ENCODE assay signal across 17 cellular contexts in the genomic region with DNA sequence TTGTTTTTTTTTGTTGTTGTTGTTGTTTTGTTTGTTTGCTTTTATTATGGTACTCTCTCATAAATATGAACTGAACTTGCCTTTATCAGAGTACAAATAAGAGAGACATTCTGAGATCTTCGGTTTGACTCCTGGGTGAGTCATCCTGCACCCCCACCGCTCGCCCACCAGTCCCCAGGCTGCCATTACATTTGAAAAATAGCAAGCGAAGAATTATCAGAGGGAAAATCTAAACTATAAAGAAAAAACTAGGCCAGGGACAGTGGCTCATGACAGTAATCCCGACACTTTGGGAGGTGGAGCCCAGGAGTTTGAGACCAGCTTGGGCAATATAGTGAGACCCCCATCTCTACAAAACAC.
DNase-seq lines count a peak whose midpoint lies in the region; ATAC-seq and TF ChIP-seq lines count a peak whose summit lies in the region.
"Had no signal": no experiment of that assay in that cellular context is flagged by ENCODE, and none has a peak within 500 bp of the region (broad histone marks: within the 10 kb centered on the region; RNA-seq: fewer than 3 reads in every experiment).

No MANE protein-coding gene starts in this region.

- H3K27me3 ChIP-seq in smooth muscle cell (ENCODE audit: low read depth) = no peaks in the 10 kb centered on the region
- no peaks in the 10 kb centered on the region; the same call in 1 of the 2 replicates for H3K27me3 ChIP-seq in SK-N-SH (ENCODE audit: insufficient read depth)
- H3K27me3 ChIP-seq: adrenal gland, heart left ventricle, tibial nerve had no signal

- TF ChIP-seq CTCF in smooth muscle cell (IDR thresholded peaks at IDR 0.05; ENCODE audit: borderline replicate concordance, insufficient read depth, poor library complexity, severe bottlenecking) (no peak), SK-N-SH (IDR thresholded peaks at IDR 0.05) (no peak)

- H4K20me1 ChIP-seq in smooth muscle cell (ENCODE audit: low read depth) (no peaks in the 10 kb centered on the region), SK-N-SH (ENCODE audit: insufficient read depth) (no peaks in the 10 kb centered on the region)

- peaks cover 4% of the 10 kb centered on the region for H3K36me3 Mint-ChIP-seq in memory B cell

- POLR2A ChIA-PET in SK-N-SH (lab: Yijun Ruan, JAX) = no interaction called here

- H3K4me1 ChIP-seq in smooth muscle cell (ENCODE audit: low read depth) (no peaks in the 10 kb centered on the region), SK-N-SH (ENCODE audit: control insufficient read depth in 1 of 2, insufficient read depth in 2 of 2, low read depth in 1 of 2, low read length in 1 of 2) (peaks cover 0 to 4% of the 10 kb centered on the region in 2 experiments; a peak in 2 of 4 replicates)

- no peaks in the 10 kb centered on the region for H3K27me3 Mint-ChIP-seq in memory B cell

- H3F3A ChIP-seq in smooth muscle cell (ENCODE audit: low read depth) = no peaks in the 10 kb centered on the region
- no peaks in the 10 kb centered on the region for H3F3A ChIP-seq in SK-N-SH (replicated peaks; ENCODE audit: insufficient read depth)

- CTCF ChIA-PET in SK-N-SH (lab: Yijun Ruan, JAX) = no interaction called here

- no peak for TF ChIP-seq RAD21 in SK-N-SH (IDR thresholded peaks at IDR 0.05; ENCODE audit: low read length)

- H3K9me2 ChIP-seq in SK-N-SH = no peaks in the 10 kb centered on the region

- peaks cover 52% of the 10 kb centered on the region for H3K4me1 Mint-ChIP-seq in memory B cell

- TF ChIP-seq EP300 in SK-N-SH (IDR thresholded peaks at IDR 0.05; ENCODE audit: borderline replicate concordance in 1 of 2, low read depth in 1 of 2, low read length in 1 of 2) = no peak

- H3K79me2 ChIP-seq in smooth muscle cell (ENCODE audit: low read depth) (no peaks in the 10 kb centered on the region), SK-N-SH (ENCODE audit: insufficient read depth) (no peaks in the 10 kb centered on the region)

- ATAC-seq in activated CD4-positive, CD25-positive, alpha-beta regulatory T cell treated with anti-CD3 and anti-CD28 coated beads, Interleukin-2, amount 50 U/mL, for 24 hours = peak; percentile 63 to 82
- no peak for ATAC-seq in memory B cell (ENCODE audit: low read depth)
- ATAC-seq in HG02981 (IDR thresholded peaks at IDR 0.05; ENCODE audit: unreplicated experiment) = no peak
- ATAC-seq: heart left ventricle had no signal

- H3K4me3 ChIP-seq in smooth muscle cell = no peak overlapping the region
- no peak overlapping the region for H3K4me3 ChIP-seq in SK-N-SH (ENCODE audit: low read depth in 2 of 2, low read length in 1 of 2)
- H3K4me3 ChIP-seq: adrenal gland, heart left ventricle, tibial nerve had no signal

- H3K36me3 ChIP-seq in smooth muscle cell (ENCODE audit: low read depth) (no peaks in the 10 kb centered on the region), SK-N-SH (replicated peaks in 1 of 2; ENCODE audit: control insufficient read depth in 1 of 2, insufficient read depth in 2 of 2, low read length in 1 of 2) (no peaks in the 10 kb centered on the region)
- H3K36me3 ChIP-seq: adrenal gland, heart left ventricle, tibial nerve had no signal

- H3K4me2 ChIP-seq in smooth muscle cell = no peak overlapping the region
- H3K4me2 ChIP-seq in SK-N-SH = no peak overlapping the region

- H3K27ac Mint-ChIP-seq in memory B cell = peak overlapping the region; percentile 89
- H3K27ac Mint-ChIP-seq: H9 had no signal

- DNase-seq in activated CD4-positive, CD25-positive, alpha-beta regulatory T cell treated with anti-CD3 and anti-CD28 coated beads, Interleukin-2, amount 50 U/mL, for 72 hours = no peak
- DNase-seq in activated T-cell treated with anti-CD3 and anti-CD28 coated beads for 4 hours (peak; percentile 29), memory B cell (ENCODE audit: low spot score in 2 of 2) (no peak), smooth muscle cell (lab: John Stamatoyannopoulos, UW; ENCODE audit: unreplicated experiment) (no peak), SK-N-SH (no peak)
- DNase-seq in stimulated activated CD8-positive, alpha-beta memory T cell treated with anti-CD3 and anti-CD28 coated beads, Interleukin-4, amount 100 ng/mL, for 24 hours (ENCODE audit: low read depth) = peak; percentile 34
- DNase-seq: 8988T, adrenal gland, H9, heart left ventricle, left cardiac atrium, NCI-H187, NCI-H69 had no signal

- H3K9me3 ChIP-seq in smooth muscle cell (replicated peaks; ENCODE audit: low read depth) (no peaks in the 10 kb centered on the region), SK-N-SH (no peaks in the 10 kb centered on the region)
- H3K9me3 ChIP-seq: adrenal gland, heart left ventricle, tibial nerve had no signal

- no peaks in the 10 kb centered on the region for H3K9me3 Mint-ChIP-seq in memory B cell
- H3K9me3 Mint-ChIP-seq: H9 had no signal

- 70% methylated on average over 5 of the region's 5 CpGs for WGBS in smooth muscle cell (ENCODE audit: low lambda C conversion rate)
- WGBS in SK-N-SH (ENCODE audit: low lambda C conversion rate) = 66% methylated on average over 5 of the region's 5 CpGs

- no peak overlapping the region for H3K27ac ChIP-seq in smooth muscle cell (ENCODE audit: low read depth)
- H3K27ac ChIP-seq in SK-N-SH (ENCODE audit: low read depth in 2 of 2, low read length in 1 of 2) = no peak overlapping the region
- H3K27ac ChIP-seq: adrenal gland, HL-60, tibial nerve had no signal

- no peak overlapping the region for H3K4me3 Mint-ChIP-seq in memory B cell
- H3K4me3 Mint-ChIP-seq: H9 had no signal

- no peak overlapping the region for H2AFZ ChIP-seq in smooth muscle cell (ENCODE audit: low read depth)
- H2AFZ ChIP-seq in SK-N-SH (ENCODE audit: low read depth) = no peak overlapping the region

- H3K9ac ChIP-seq in smooth muscle cell (ENCODE audit: low read depth) = no peak overlapping the region
- H3K9ac ChIP-seq in SK-N-SH = no peak overlapping the region

TF ChIP-seq in SK-N-SH, 30 proteins besides CTCF, POLR2A, EP300 and RAD21:
- TF ChIP-seq TCF12 (IDR thresholded peaks at IDR 0.05) = no peak
- TF ChIP-seq, protein P1, sequence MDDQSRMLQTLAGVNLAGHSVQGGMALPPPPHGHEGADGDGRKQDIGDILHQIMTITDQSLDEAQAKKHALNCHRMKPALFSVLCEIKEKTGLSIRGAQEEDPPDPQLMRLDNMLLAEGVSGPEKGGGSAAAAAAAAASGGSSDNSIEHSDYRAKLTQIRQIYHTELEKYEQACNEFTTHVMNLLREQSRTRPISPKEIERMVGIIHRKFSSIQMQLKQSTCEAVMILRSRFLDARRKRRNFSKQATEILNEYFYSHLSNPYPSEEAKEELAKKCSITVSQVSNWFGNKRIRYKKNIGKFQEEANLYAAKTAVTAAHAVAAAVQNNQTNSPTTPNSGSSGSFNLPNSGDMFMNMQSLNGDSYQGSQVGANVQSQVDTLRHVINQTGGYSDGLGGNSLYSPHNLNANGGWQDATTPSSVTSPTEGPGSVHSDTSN (IDR thresholded peaks at IDR 0.05) = no peak
- no peak for TF ChIP-seq FOXJ3 (CRISPR knock-in tag; IDR thresholded peaks at IDR 0.05)
- TF ChIP-seq RFX5 (IDR thresholded peaks at IDR 0.05; ENCODE audit: low read length) = no peak
- TF ChIP-seq EZH2phosphoT487 (IDR thresholded peaks at IDR 0.05; ENCODE audit: borderline replicate concordance, low read depth) = no peak
- no peak for TF ChIP-seq SIN3A (IDR thresholded peaks at IDR 0.05; ENCODE audit: borderline replicate concordance, low read depth, low read length)
- no peak for TF ChIP-seq SMC3 (IDR thresholded peaks at IDR 0.05; ENCODE audit: low read depth, low read length)
- no peak for TF ChIP-seq RCOR1 (IDR thresholded peaks at IDR 0.05; ENCODE audit: low read length)
- TF ChIP-seq FOXM1 (IDR thresholded peaks at IDR 0.05; ENCODE audit: low read depth) = no peak
- TF ChIP-seq FOSL2 (IDR thresholded peaks at IDR 0.05; ENCODE audit: borderline replicate concordance, low read depth) = no peak
- no peak for TF ChIP-seq RXRA (IDR thresholded peaks at IDR 0.05; ENCODE audit: borderline replicate concordance, low read depth)
- TF ChIP-seq TAF1 (IDR thresholded peaks at IDR 0.05; ENCODE audit: borderline replicate concordance, low read depth, low read length) = no peak
- TF ChIP-seq, protein P2, sequence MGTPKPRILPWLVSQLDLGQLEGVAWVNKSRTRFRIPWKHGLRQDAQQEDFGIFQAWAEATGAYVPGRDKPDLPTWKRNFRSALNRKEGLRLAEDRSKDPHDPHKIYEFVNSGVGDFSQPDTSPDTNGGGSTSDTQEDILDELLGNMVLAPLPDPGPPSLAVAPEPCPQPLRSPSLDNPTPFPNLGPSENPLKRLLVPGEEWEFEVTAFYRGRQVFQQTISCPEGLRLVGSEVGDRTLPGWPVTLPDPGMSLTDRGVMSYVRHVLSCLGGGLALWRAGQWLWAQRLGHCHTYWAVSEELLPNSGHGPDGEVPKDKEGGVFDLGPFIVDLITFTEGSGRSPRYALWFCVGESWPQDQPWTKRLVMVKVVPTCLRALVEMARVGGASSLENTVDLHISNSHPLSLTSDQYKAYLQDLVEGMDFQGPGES (IDR thresholded peaks at IDR 0.05; ENCODE audit: low read depth, low read length) = no peak
- TF ChIP-seq NRF1 (IDR thresholded peaks at IDR 0.05; ENCODE audit: low read depth, low read length) = no peak
- TF ChIP-seq, protein P3, sequence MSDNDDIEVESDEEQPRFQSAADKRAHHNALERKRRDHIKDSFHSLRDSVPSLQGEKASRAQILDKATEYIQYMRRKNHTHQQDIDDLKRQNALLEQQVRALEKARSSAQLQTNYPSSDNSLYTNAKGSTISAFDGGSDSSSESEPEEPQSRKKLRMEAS (IDR thresholded peaks at IDR 0.05; ENCODE audit: low read depth) = no peak
- TF ChIP-seq JUND (IDR thresholded peaks at IDR 0.05) = no peak

Comparison
In these comparisons a context has a peak if more than half of its experiments do, and no peak if none do; other contexts are left out.
1. ATAC-seq: peak in activated CD4-positive, CD25-positive, alpha-beta regulatory T cell treated with anti-CD3 and anti-CD28 coated beads, Interleukin-2, amount 50 U/mL, for 24 hours (2 of 2); none in memory B cell (single experiment) and HG02981 (single experiment).
2. DNase-seq: peak in activated T-cell treated with anti-CD3 and anti-CD28 coated beads for 4 hours (single experiment) and stimulated activated CD8-positive, alpha-beta memory T cell treated with anti-CD3 and anti-CD28 coated beads, Interleukin-4, amount 100 ng/mL, for 24 hours (single experiment); none in activated CD4-positive, CD25-positive, alpha-beta regulatory T cell treated with anti-CD3 and anti-CD28 coated beads, Interleukin-2, amount 50 U/mL, for 72 hours (single experiment), memory B cell (0 of 2), smooth muscle cell (single experiment) and SK-N-SH (single experiment).